6 cellular contexts compared by ENCODE assay signal in the genomic region with DNA sequence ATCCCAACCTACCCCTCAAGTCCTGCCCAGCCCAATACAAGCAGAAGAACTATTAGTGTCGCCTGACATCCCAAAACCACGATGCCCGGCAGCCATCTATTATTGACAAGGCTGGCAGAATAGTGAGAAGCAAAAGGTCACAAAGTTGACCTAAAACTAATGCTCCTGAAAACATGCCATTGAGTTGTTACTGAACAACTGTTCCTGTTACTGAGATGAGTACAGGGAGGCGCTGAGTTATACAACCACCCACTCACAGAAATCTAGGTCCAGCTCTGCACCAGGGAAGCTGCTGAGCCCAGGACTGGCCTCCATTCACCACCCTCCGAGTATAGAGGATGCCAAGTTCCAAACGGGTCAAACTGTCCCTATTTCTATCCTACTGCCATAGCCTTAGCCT.
"Had no signal": no experiment of that assay in that cellular context is flagged by ENCODE, and none has a peak within 500 bp of the region (broad histone marks: within the 10 kb centered on the region; RNA-seq: fewer than 3 reads in every experiment).

No MANE protein-coding gene starts in this region.

- H2AFZ ChIP-seq: GM23338 had no signal

- DNase-seq: H9, HCEC 1CT had no signal

- H3K4me2 ChIP-seq: GM23338 had no signal

- ATAC-seq: GM23338 had no signal

- H3K4me3 ChIP-seq: GM23338 had no signal

- FAIRE-seq: H1, H54, HTR-8/SVneo had no signal
